In genomic region chr7:76364198-76364584, GRCh38 we compare ENCODE assay signal across 8 cellular contexts. TPM values are rescaled to one million over a fixed set of nuclear protein-coding genes. Genes with fewer than 3 reads are reported as not detected.
DNase-seq lines count a peak whose midpoint lies in the region; ATAC-seq and TF ChIP-seq lines count a peak whose summit lies in the region.

No MANE protein-coding gene starts in this region.

- no peak for ATAC-seq in activated T-cell treated with anti-CD3 and anti-CD28 coated beads, Interleukin-2, amount 50 U/mL, for 72 hours (replicated peaks in 1 of 2)
- ATAC-seq in GM18511 (IDR thresholded peaks at IDR 0.05; ENCODE audit: unreplicated experiment): no peak

- H3K4me2 ChIP-seq in skeletal muscle satellite cell (ENCODE audit: low read length): peak overlapping the region; percentile 82

- H3K4me3 ChIP-seq in SK-N-MC (no peak overlapping the region), fibroblast of pulmonary artery (replicated peaks; ENCODE audit: low read depth, low read length) (peak overlapping the region; percentile 27), skeletal muscle satellite cell (ENCODE audit: low read length) (peak overlapping the region; percentile 51)

- TF ChIP-seq CTCF in fibroblast of pulmonary artery (IDR thresholded peaks at IDR 0.05; ENCODE audit: low read length, missing control alignments): no peak

- H3K36me3 Mint-ChIP-seq in activated T-cell treated with anti-CD3 and anti-CD28 coated beads, Interleukin-2, amount 50 U/mL, for 72 hours (ENCODE audit: insufficient read depth in 2 of 2): no peaks in the 10 kb centered on the region

- DNase-seq in activated T-cell treated with anti-CD3 and anti-CD28 coated beads, Interleukin-2, amount 50 U/mL, for 72 hours: peak in 1 of 2 donors; percentile 23
- DNase-seq in activated T-cell treated with anti-CD3 and anti-CD28 coated beads for 4 hours (no peak), SK-N-MC (ENCODE audit: low read depth, low spot score) (no peak), fibroblast of pulmonary artery (ENCODE audit: low read depth) (peak; percentile 77), HT-29 (ENCODE audit: low spot score) (no peak), NCI-H748 (lab: John Stamatoyannopoulos, UW; ENCODE audit: unreplicated experiment) (no peak)

- peak overlapping the region; percentile 73 to 75 for H3K4me3 Mint-ChIP-seq in activated T-cell treated with anti-CD3 and anti-CD28 coated beads, Interleukin-2, amount 50 U/mL, for 72 hours

- H3K4me1 ChIP-seq in skeletal muscle satellite cell (ENCODE audit: control insufficient read depth, insufficient read depth, low read length): peaks cover 29% of the 10 kb centered on the region

- no peak overlapping the region for H3K9ac ChIP-seq in SK-N-MC (ENCODE audit: insufficient read length)
- peak overlapping the region; percentile 62 for H3K9ac ChIP-seq in skeletal muscle satellite cell (ENCODE audit: low read depth, low read length)

- H3K9me3 ChIP-seq in SK-N-MC (ENCODE audit: low read depth, low read length) (no peaks in the 10 kb centered on the region), skeletal muscle satellite cell (replicated peaks; ENCODE audit: low read length) (no peaks in the 10 kb centered on the region)

- no peaks in the 10 kb centered on the region for H3K9me3 Mint-ChIP-seq in activated T-cell treated with anti-CD3 and anti-CD28 coated beads, Interleukin-2, amount 50 U/mL, for 72 hours

- peak overlapping the region; percentile 56; the same call in 1 of the 2 replicates for H3K27ac ChIP-seq in SK-N-MC

- no peak overlapping the region for H3K27ac Mint-ChIP-seq in activated T-cell treated with anti-CD3 and anti-CD28 coated beads, Interleukin-2, amount 50 U/mL, for 72 hours

- no peaks in the 10 kb centered on the region for H3K27me3 ChIP-seq in skeletal muscle satellite cell (ENCODE audit: control insufficient read depth, insufficient read depth, low read length)

- peaks cover 29% of the 10 kb centered on the region for H3K4me1 Mint-ChIP-seq in activated T-cell treated with anti-CD3 and anti-CD28 coated beads, Interleukin-2, amount 50 U/mL, for 72 hours (ENCODE audit: low read depth)

- H3K36me3 ChIP-seq in SK-N-MC (ENCODE audit: insufficient read depth, low read length) (no peaks in the 10 kb centered on the region), skeletal muscle satellite cell (ENCODE audit: insufficient read depth, low read length) (no peaks in the 10 kb centered on the region)

- H3K27me3 Mint-ChIP-seq in activated T-cell treated with anti-CD3 and anti-CD28 coated beads, Interleukin-2, amount 50 U/mL, for 72 hours (ENCODE audit: low read depth): peaks cover 5% of the 10 kb centered on the region

RNA-seq across cellular contexts. Expression of gene YWHAG, which starts 5.4 kb away (rescaled TPM):
- 100 to 1,000 TPM; 107 to 120 TPM for total RNA-seq in activated T-cell treated with anti-CD3 and anti-CD28 coated beads, Interleukin-2, amount 50 U/mL, for 72 hours
- 126 and 159 TPM in 2 replicates for total RNA-seq in skeletal muscle satellite cell (2012; rRNA removed)
- total RNA-seq in HT-29 (2014; rRNA removed; shearing (Covaris generic)): 83.2 and 84.6 TPM in 2 replicates

RNA-seq across cellular contexts. Expression of gene SSC4D, which starts 45.3 kb away (rescaled TPM):
- 1 to 10 TPM in 1 of 2 donors, under 1 TPM in 1; 0.60 to 1.0 TPM for total RNA-seq in activated T-cell treated with anti-CD3 and anti-CD28 coated beads, Interleukin-2, amount 50 U/mL, for 72 hours
- total RNA-seq in skeletal muscle satellite cell (2012; rRNA removed): 0.22 and 1.0 TPM in 2 replicates
- total RNA-seq in HT-29 (2014; rRNA removed; shearing (Covaris generic)): 2.2 and 2.9 TPM in 2 replicates
